Comparison of ENCODE assay signal across 14 cellular contexts in the genomic region with DNA sequence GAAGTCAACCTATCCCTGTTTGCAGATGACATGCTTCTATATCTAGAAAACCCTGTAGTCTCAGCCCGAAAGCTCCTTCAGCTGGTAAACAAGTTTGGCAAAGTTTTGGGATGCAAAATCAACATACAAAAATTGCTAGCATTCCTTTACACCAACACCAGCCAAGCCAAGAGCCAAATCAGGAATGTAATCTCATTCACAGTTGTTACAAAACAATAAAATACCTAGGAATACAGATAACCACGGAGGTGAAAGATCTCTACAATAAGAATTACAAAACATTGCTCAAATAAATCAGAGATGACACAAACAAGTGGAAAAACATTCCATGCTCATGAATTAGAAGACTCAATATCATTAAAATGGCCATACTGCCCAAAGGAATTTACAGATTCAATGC. TPM values are rescaled to one million over a fixed set of nuclear protein-coding genes. Genes with fewer than 3 reads are reported as not detected.
A peak's percentile ranks its signal among the peaks of the same experiment; 100 is the strongest.
DNase-seq lines count a peak whose midpoint lies in the region; ATAC-seq and TF ChIP-seq lines count a peak whose summit lies in the region.
"Had no signal": no experiment of that assay in that cellular context is flagged by ENCODE, and none has a peak within 500 bp of the region (broad histone marks: within the 10 kb centered on the region; RNA-seq: fewer than 3 reads in every experiment).

No MANE protein-coding gene starts in this region.

- no peaks in the 10 kb centered on the region for H3K4me1 Mint-ChIP-seq in activated CD8-positive, alpha-beta T cell treated with anti-CD3 and anti-CD28 coated beads, Interleukin-2, amount 10 ng/mL, durations not matched to agents 7 days and 5 days (ENCODE audit: low read depth)

- peaks cover 11% of the 10 kb centered on the region for H3K27me3 Mint-ChIP-seq in activated CD8-positive, alpha-beta T cell treated with anti-CD3 and anti-CD28 coated beads, Interleukin-2, amount 10 ng/mL, durations not matched to agents 7 days and 5 days (ENCODE audit: low read depth)

- POLR2A ChIA-PET in activated CD8-positive, alpha-beta T cell treated with anti-CD3 and anti-CD28 coated beads, Interleukin-2, amount 10 ng/mL, durations not matched to agents 7 days and 5 days (lab: Charles Lee): no interaction called here

- no peak overlapping the region for H3K27ac Mint-ChIP-seq in activated CD8-positive, alpha-beta T cell treated with anti-CD3 and anti-CD28 coated beads, Interleukin-2, amount 10 ng/mL, durations not matched to agents 7 days and 5 days
- H3K27ac Mint-ChIP-seq: CD4-positive, alpha-beta T cell had no signal

- no peak for ATAC-seq in GM21576 (IDR thresholded peaks at IDR 0.05; ENCODE audit: unreplicated experiment)
- ATAC-seq in activated CD8-positive, alpha-beta T cell treated with anti-CD3 and anti-CD28 coated beads, Interleukin-2, amount 10 ng/mL, durations not matched to agents 7 days and 5 days: no peak
- ATAC-seq: HepG2 had no signal

- TF ChIP-seq CTCF in epithelial cell of esophagus (IDR thresholded peaks at IDR 0.05; ENCODE audit: insufficient read depth, low read depth, low read length, missing control alignments): no peak

- no peaks in the 10 kb centered on the region for H3K36me3 Mint-ChIP-seq in activated CD8-positive, alpha-beta T cell treated with anti-CD3 and anti-CD28 coated beads, Interleukin-2, amount 10 ng/mL, durations not matched to agents 7 days and 5 days (ENCODE audit: low read depth)

- no peak overlapping the region for H3K4me3 Mint-ChIP-seq in activated CD8-positive, alpha-beta T cell treated with anti-CD3 and anti-CD28 coated beads, Interleukin-2, amount 10 ng/mL, durations not matched to agents 7 days and 5 days
- H3K4me3 Mint-ChIP-seq: CD4-positive, alpha-beta T cell had no signal

- H3K4me3 ChIP-seq in epithelial cell of esophagus (ENCODE audit: low read length): no peak overlapping the region

- H3K9me3 Mint-ChIP-seq in activated CD8-positive, alpha-beta T cell treated with anti-CD3 and anti-CD28 coated beads, Interleukin-2, amount 10 ng/mL, durations not matched to agents 7 days and 5 days (ENCODE audit: insufficient read depth): no peaks in the 10 kb centered on the region
- H3K9me3 Mint-ChIP-seq: CD4-positive, alpha-beta T cell had no signal

- DNase-seq in EH (ENCODE audit: low read depth) (peak; percentile 66), NCI-H226 (peak; percentile 36), epithelial cell of esophagus (ENCODE audit: low read depth) (peak; percentile 19), myocyte (ENCODE audit: low read depth) (peak; percentile 12), dedifferentiated amniotic fluid mesenchymal stem cell (ENCODE audit: extremely low spot score) (no peak)
- DNase-seq in activated CD8-positive, alpha-beta T cell treated with anti-CD3 and anti-CD28 coated beads, Interleukin-2, amount 10 ng/mL, durations not matched to agents 7 days and 5 days: no peak
- no peak for DNase-seq in activated CD8-positive, alpha-beta memory T cell treated with anti-CD3 and anti-CD28 coated beads for 24 hours
- DNase-seq: CD4-positive, alpha-beta T cell; DND-41; NCI-H1105 treated with DMSO at 0.1 percent for 48 hours; NCI-H2029 treated with DMSO at 0.1 percent for 48 hours; NCI-H510A treated with DMSO at 0.1 percent for 48 hours had no signal

- CTCF ChIA-PET in activated CD8-positive, alpha-beta T cell treated with anti-CD3 and anti-CD28 coated beads, Interleukin-2, amount 10 ng/mL, durations not matched to agents 7 days and 5 days (lab: Charles Lee): no interaction called here

RNA-seq across cellular contexts. Expression of a gene that starts 50.4 kb away (rescaled TPM):
- total RNA-seq in myocyte: 1.4 and 2.9 TPM in 2 replicates
- polyA plus RNA-seq in myocyte (2012): 11.5 TPM
- not detected for total RNA-seq in activated CD8-positive, alpha-beta T cell treated with anti-CD3 and anti-CD28 coated beads, Interleukin-2, amount 10 ng/mL, durations not matched to agents 7 days and 5 days
- total RNA-seq: HepG2 had no signal
- polyA plus RNA-seq: HepG2 had no signal

RNA-seq across cellular contexts. Expression of a gene that starts 55.1 kb away (rescaled TPM):
- 3.8 and 5.4 TPM in 2 replicates for total RNA-seq in myocyte
- polyA plus RNA-seq in myocyte (2012): 6.2 TPM
- 1 to 10 TPM; 2.2 to 2.6 TPM for total RNA-seq in activated CD8-positive, alpha-beta T cell treated with anti-CD3 and anti-CD28 coated beads, Interleukin-2, amount 10 ng/mL, durations not matched to agents 7 days and 5 days

Comparison
In these comparisons a context has a peak if more than half of its experiments do, and no peak if none do; other contexts are left out.
1. DNase-seq: peak in EH (single experiment), NCI-H226 (single experiment), epithelial cell of esophagus (single experiment) and myocyte (single experiment); none in activated CD8-positive, alpha-beta T cell treated with anti-CD3 and anti-CD28 coated beads, Interleukin-2, amount 10 ng/mL, durations not matched to agents 7 days and 5 days (single experiment), activated CD8-positive, alpha-beta memory T cell treated with anti-CD3 and anti-CD28 coated beads for 24 hours (single experiment) and dedifferentiated amniotic fluid mesenchymal stem cell (single experiment).